8 cellular contexts compared by ENCODE assay signal in genomic region chr19:55600336-55601028, GRCh38. TPM values are rescaled to one million over a fixed set of nuclear protein-coding genes. Genes with fewer than 3 reads are reported as not detected.
DNase-seq lines count a peak whose midpoint lies in the region; TF ChIP-seq lines count a peak whose summit lies in the region.

No MANE protein-coding gene starts in this region.

- H3K23me2 ChIP-seq in H9 (ENCODE audit: insufficient read length, low read depth, low read length, poor library complexity, severe bottlenecking), result peaks cover 4% of the 10 kb centered on the region

- H4K20me1 ChIP-seq in H9 (ENCODE audit: control insufficient read depth, insufficient read depth, insufficient read length), result no peaks in the 10 kb centered on the region

- H2BK120ac ChIP-seq in H9 (ENCODE audit: low read depth, low read length, poor library complexity, severe bottlenecking), result no peak overlapping the region
- peak overlapping the region; percentile 35 for H2BK120ac ChIP-seq in neuronal stem cell (ENCODE audit: low read depth, low read length)

- no peak overlapping the region for H2BK20ac ChIP-seq in H9 (ENCODE audit: low read depth, low read length, poor library complexity, severe bottlenecking)

- H3K4me2 ChIP-seq in H9 (ENCODE audit: insufficient read depth, insufficient read length, low read length) (peak overlapping the region; percentile 75), neuronal stem cell (ENCODE audit: insufficient read depth, low read length, poor library complexity, severe bottlenecking) (peak overlapping the region; percentile 83)

- H3K27ac Mint-ChIP-seq in H9, result no peak overlapping the region; a peak in 1 of 7 replicates

- H3K9me3 Mint-ChIP-seq in H9, result peaks cover 2 to 4% of the 10 kb centered on the region in 2 experiments; a peak in 2 of 5 replicates

- H3K4me1 Mint-ChIP-seq in H9, result peaks cover 29 to 39% of the 10 kb centered on the region in 2 experiments

- no peak overlapping the region for H3T11ph ChIP-seq in H9 (ENCODE audit: low read length)

- no peak overlapping the region for H3K4ac ChIP-seq in H9 (ENCODE audit: low read depth, low read length)
- peak overlapping the region; percentile 55 for H3K4ac ChIP-seq in neuronal stem cell (ENCODE audit: low read length)

- H3K56ac ChIP-seq in H9 (ENCODE audit: insufficient read length, low read depth, low read length), result peak overlapping the region; percentile 90

- peaks cover 2% of the 10 kb centered on the region; the same call in 1 of the 2 replicates for H3K4me1 ChIP-seq in H9 (ENCODE audit: insufficient read depth, low read length)
- H3K4me1 ChIP-seq in esophagus squamous epithelium, result peaks cover 26 to 61% (median 28%) of the 10 kb centered on the region in 3 donors
- H3K4me1 ChIP-seq in neuronal stem cell (ENCODE audit: control insufficient read depth in 2 of 2, insufficient read depth in 1 of 2, low read depth in 1 of 2, low read length in 2 of 2), result peaks cover 8 to 9% of the 10 kb centered on the region in 2 donors

- no peak for TF ChIP-seq POLR2A in esophagus squamous epithelium (IDR thresholded peaks at IDR 0.05)

- H2BK5ac ChIP-seq in H9 (ENCODE audit: insufficient read length, low read length), result no peak overlapping the region
- H2BK5ac ChIP-seq in neuronal stem cell (ENCODE audit: low read length), result peak overlapping the region; percentile 85

- H3K4me3 Mint-ChIP-seq in H9, result peak overlapping the region; percentile 57 to 78

- H3K79me1 ChIP-seq in H9 (ENCODE audit: insufficient read depth, low read depth, low read length, poor library complexity, severe bottlenecking), result no peaks in the 10 kb centered on the region
- peaks cover 4% of the 10 kb centered on the region for H3K79me1 ChIP-seq in neuronal stem cell (ENCODE audit: low read depth, low read length)

- H2AFZ ChIP-seq in H9 (ENCODE audit: low read length), result no peak overlapping the region
- H2AFZ ChIP-seq in neuronal stem cell (ENCODE audit: low read length), result peak overlapping the region; percentile 75

- H3K9me3 ChIP-seq in H9 (ENCODE audit: control insufficient read depth, low read depth, low read length), result no peaks in the 10 kb centered on the region
- no peaks in the 10 kb centered on the region for H3K9me3 ChIP-seq in WERI-Rb-1 (ENCODE audit: severe bottlenecking)
- no peaks in the 10 kb centered on the region for H3K9me3 ChIP-seq in esophagus squamous epithelium
- peaks cover 4 to 7% of the 10 kb centered on the region in 2 donors for H3K9me3 ChIP-seq in neuronal stem cell (replicated peaks in 1 of 2; ENCODE audit: control insufficient read depth in 2 of 2, insufficient read depth in 1 of 2, low read depth in 1 of 2, low read length in 2 of 2)

- H4K91ac ChIP-seq in H9 (ENCODE audit: insufficient read length, low read depth, low read length) (no peak overlapping the region), neuronal stem cell (ENCODE audit: low read depth, low read length, poor library complexity) (peak overlapping the region; percentile 89)

- WGBS in H9 (ENCODE audit: extremely low coverage, insufficient read length, low lambda C conversion rate), result no CpG with 5 or more reads among the region's 67 CpGs
- WGBS in esophagus squamous epithelium, 2 donors, result 3 to 9% methylated on average over 5 of the region's 67 CpGs
- no CpG with 5 or more reads among the region's 67 CpGs for WGBS in neuronal stem cell (ENCODE audit: extremely low coverage in 2 of 2, insufficient read length in 2 of 2, insufficient replicate concordance in 1 of 2), 2 donors

- peaks cover 25% of the 10 kb centered on the region for H3K36me3 ChIP-seq in WERI-Rb-1
- peaks cover 0 to 36% (median 7%) of the 10 kb centered on the region in 3 donors for H3K36me3 ChIP-seq in esophagus squamous epithelium
- H3K36me3 ChIP-seq in neuronal stem cell (replicated peaks in 1 of 2; ENCODE audit: control insufficient read depth in 2 of 2, insufficient read depth in 2 of 2, low read length in 2 of 2), result peaks cover 13 to 21% of the 10 kb centered on the region in 2 donors

- no peak overlapping the region for H2BK15ac ChIP-seq in H9 (ENCODE audit: low read depth, low read length)
- H2BK15ac ChIP-seq in neuronal stem cell (ENCODE audit: low read length), result peak overlapping the region; percentile 34

- no peaks in the 10 kb centered on the region for H3K27me3 ChIP-seq in H9 (ENCODE audit: insufficient read depth, low read length)
- H3K27me3 ChIP-seq in WERI-Rb-1 (ENCODE audit: insufficient read depth, low read depth, severe bottlenecking), result no peaks in the 10 kb centered on the region
- no peaks in the 10 kb centered on the region for H3K27me3 ChIP-seq in esophagus squamous epithelium
- no peaks in the 10 kb centered on the region for H3K27me3 ChIP-seq in neuronal stem cell (ENCODE audit: control insufficient read depth in 3 of 3, insufficient read depth in 3 of 3, low read depth in 1 of 3, low read length in 3 of 3)

- no peaks in the 10 kb centered on the region for H3K27me3 Mint-ChIP-seq in H9 (ENCODE audit: low read depth)

- H3K9ac ChIP-seq in H9 (ENCODE audit: extremely low read depth, insufficient read length, low read length) (peak overlapping the region; percentile 33), neuronal stem cell (ENCODE audit: low read depth, low read length, poor library complexity) (peak overlapping the region; percentile 92)

- intact Hi-C loops in esophagus squamous epithelium (cut with DNase I), result no loop called here

- H3K79me2 ChIP-seq in H9 (ENCODE audit: insufficient read depth, low read length), result no peaks in the 10 kb centered on the region

- peak overlapping the region; percentile 54 for H3K18ac ChIP-seq in H9 (ENCODE audit: insufficient read length, low read depth, low read length)
- peak overlapping the region; percentile 96 for H3K18ac ChIP-seq in neuronal stem cell (ENCODE audit: low read length)

- H3K4me3 ChIP-seq in WERI-Rb-1 (ENCODE audit: low read depth, low read length) (peak overlapping the region; percentile 91), esophagus squamous epithelium (peak overlapping the region; percentile 81 to 85 (median 84)), neuronal stem cell (ENCODE audit: low read length in 2 of 2) (peak overlapping the region; percentile 78 to 80)

- H3K23ac ChIP-seq in H9 (ENCODE audit: insufficient read length, low read depth, low read length) (no peak overlapping the region), neuronal stem cell (ENCODE audit: low read depth, low read length, poor library complexity) (peak overlapping the region; percentile 70)

- no peak overlapping the region for H3K27ac ChIP-seq in H9 (ENCODE audit: insufficient read length, low read depth, low read length)
- peak overlapping the region; percentile 100 for H3K27ac ChIP-seq in WERI-Rb-1
- H3K27ac ChIP-seq in esophagus squamous epithelium, result peak overlapping the region; percentile 96 to 99 (median 98)
- H3K27ac ChIP-seq in neuronal stem cell (replicated peaks; ENCODE audit: low read length), result peak overlapping the region; percentile 100

- no peak overlapping the region for H2AK5ac ChIP-seq in H9 (ENCODE audit: insufficient read length, low read length)
- H2AK5ac ChIP-seq in neuronal stem cell (ENCODE audit: low read depth, low read length), result peak overlapping the region; percentile 85

- peak; percentile 83 to 95 for DNase-seq in NCI-H187 (lab: John Stamatoyannopoulos, UW)
- DNase-seq in NCI-H187 treated with DMSO at 0.1 percent for 48 hours (lab: John Stamatoyannopoulos, UW), result no peak
- DNase-seq in H9, result no peak
- peak; percentile 86 for DNase-seq in NCI-H1092 treated with DMSO at 0.1 percent for 48 hours (lab: John Stamatoyannopoulos, UW)
- peak; percentile 88 for DNase-seq in WERI-Rb-1
- peak; percentile 67 for DNase-seq in esophagus squamous epithelium (lab: John Stamatoyannopoulos, UW)
- peak; percentile 91 for DNase-seq in neuronal stem cell (ENCODE audit: low spot score)
- DNase-seq in H4 (ENCODE audit: low spot score), result no peak

- no peak overlapping the region for H4K5ac ChIP-seq in H9 (ENCODE audit: insufficient read length, low read depth, low read length)

- H3K36me3 Mint-ChIP-seq in H9 (ENCODE audit: insufficient read depth in 1 of 3, low read depth in 3 of 3), result peaks cover 17 to 22% (median 19%) of the 10 kb centered on the region in 3 experiments; a peak in 6 of 7 replicates

- H2BK12ac ChIP-seq in H9 (ENCODE audit: insufficient read length, low read depth, low read length) (no peak overlapping the region), neuronal stem cell (ENCODE audit: low read length) (no peak overlapping the region)

- TF ChIP-seq CTCF in H9 (conservative IDR thresholded peaks at IDR 0.05), result no peak
- no peak for TF ChIP-seq CTCF in WERI-Rb-1 (IDR thresholded peaks at IDR 0.05; ENCODE audit: low read depth, low read length)
- no peak for TF ChIP-seq CTCF in esophagus squamous epithelium (IDR thresholded peaks at IDR 0.05)

- H3K14ac ChIP-seq in H9 (ENCODE audit: insufficient read depth, low read length) (no peak overlapping the region), neuronal stem cell (ENCODE audit: low read length) (peak overlapping the region; percentile 78)

- H4K8ac ChIP-seq in H9 (replicated peaks; ENCODE audit: insufficient read length, low read depth, low read length) (peak overlapping the region; percentile 86), neuronal stem cell (ENCODE audit: low read depth, low read length) (no peak overlapping the region)

RNA-seq across cellular contexts. Expression of gene ZNF524, which starts 0.4 kb away (rescaled TPM):
- total RNA-seq in H9 (2021), result 2.9 and 3.0 TPM in 2 replicates
- total RNA-seq in esophagus squamous epithelium, result 10 to 100 TPM; 17.7 to 25.9 (median 22.9) TPM
- polyA plus RNA-seq in neuronal stem cell (2013, experiment 1 of 2), result 3.1 TPM
- polyA plus RNA-seq in neuronal stem cell (2013, experiment 2 of 2), result 3.8 TPM
- 16.7 and 21.9 TPM in 2 replicates for total RNA-seq in H4 (2014; rRNA removed; shearing (Covaris generic))

RNA-seq across cellular contexts. Expression of gene FIZ1, which starts 1.2 kb away (rescaled TPM):
- total RNA-seq in H9 (2021) (21.5 and 25.2 TPM in 2 replicates), esophagus squamous epithelium (10 to 100 TPM in 1 of 4 donors, 1 to 10 TPM in 3; 5.8 to 12.7 (median 7.9) TPM)
- polyA plus RNA-seq in neuronal stem cell (2013, experiment 1 of 2), result 19.2 TPM
- polyA plus RNA-seq in neuronal stem cell (2013, experiment 2 of 2), result 18.4 TPM
- 5.1 and 7.8 TPM in 2 replicates for total RNA-seq in H4 (2014; rRNA removed; shearing (Covaris generic))

RNA-seq across cellular contexts. Expression of gene ZNF865, which starts 5.0 kb away (rescaled TPM):
- total RNA-seq in H9 (2021) (13.8 and 14.3 TPM in 2 replicates), esophagus squamous epithelium (1 to 10 TPM; 2.7 to 5.3 (median 3.3) TPM)
- 12.2 TPM for polyA plus RNA-seq in neuronal stem cell (2013, experiment 1 of 2)
- 12.0 TPM for polyA plus RNA-seq in neuronal stem cell (2013, experiment 2 of 2)
- total RNA-seq in H4 (2014; rRNA removed; shearing (Covaris generic)), result 1.0 TPM in 2 replicates

RNA-seq across cellular contexts. Expression of gene ZNF579, which starts 19.8 kb away (rescaled TPM):
- total RNA-seq in H9 (2021) (19.9 and 21.5 TPM in 2 replicates), esophagus squamous epithelium (1 to 10 TPM in 3 of 4 donors, under 1 TPM in 1; 0.75 to 3.0 (median 2.2) TPM)
- polyA plus RNA-seq in neuronal stem cell (2013, experiment 1 of 2), result 34.7 TPM
- polyA plus RNA-seq in neuronal stem cell (2013, experiment 2 of 2), result 32.1 TPM
- total RNA-seq in H4 (2014; rRNA removed; shearing (Covaris generic)), result 2.5 and 4.6 TPM in 2 replicates

RNA-seq across cellular contexts. Expression of gene ZNF784, which starts 23.9 kb away (rescaled TPM):
- 9.9 and 10.7 TPM in 2 replicates for total RNA-seq in H9 (2021)
- 1 to 10 TPM; 2.9 to 6.9 (median 4.4) TPM for total RNA-seq in esophagus squamous epithelium
- 6.9 TPM for polyA plus RNA-seq in neuronal stem cell (2013, experiment 1 of 2)
- polyA plus RNA-seq in neuronal stem cell (2013, experiment 2 of 2), result 6.6 TPM
- 5.2 and 7.2 TPM in 2 replicates for total RNA-seq in H4 (2014; rRNA removed; shearing (Covaris generic))

Comparison
In these comparisons a context has a peak if more than half of its experiments do, and no peak if none do; other contexts are left out.
1. DNase-seq: peak in NCI-H187 (2 of 2), NCI-H1092 treated with DMSO at 0.1 percent for 48 hours (single experiment), WERI-Rb-1 (single experiment), esophagus squamous epithelium (single experiment) and neuronal stem cell (single experiment); none in NCI-H187 treated with DMSO at 0.1 percent for 48 hours (single experiment), H9 (single experiment) and H4 (single experiment).
2. Peak in every context shown above with its lines, with median percentiles within 50 percentile points of each other: H3K4me3 ChIP-seq.